ENCODE assay signal across 1 cellular context in genomic region chr7:144239365-144239764, GRCh38. TPM values are rescaled to one million over a fixed set of nuclear protein-coding genes. Genes with fewer than 3 reads are reported as not detected.
"Had no signal": no experiment of that assay in that cellular context is flagged by ENCODE, and none has a peak within 500 bp of the region (broad histone marks: within the 10 kb centered on the region; RNA-seq: fewer than 3 reads in every experiment).

Gene OR2A42 (minus strand): TSS chr7:144239605. CDS start chr7:144232843, 6,762 bp downstream.

RNA-seq across cellular contexts. Expression of gene OR2A42, which starts in this region (rescaled TPM):
- total RNA-seq: G401 had no signal
